ENCODE assay signal across 8 cellular contexts in the genomic region with DNA sequence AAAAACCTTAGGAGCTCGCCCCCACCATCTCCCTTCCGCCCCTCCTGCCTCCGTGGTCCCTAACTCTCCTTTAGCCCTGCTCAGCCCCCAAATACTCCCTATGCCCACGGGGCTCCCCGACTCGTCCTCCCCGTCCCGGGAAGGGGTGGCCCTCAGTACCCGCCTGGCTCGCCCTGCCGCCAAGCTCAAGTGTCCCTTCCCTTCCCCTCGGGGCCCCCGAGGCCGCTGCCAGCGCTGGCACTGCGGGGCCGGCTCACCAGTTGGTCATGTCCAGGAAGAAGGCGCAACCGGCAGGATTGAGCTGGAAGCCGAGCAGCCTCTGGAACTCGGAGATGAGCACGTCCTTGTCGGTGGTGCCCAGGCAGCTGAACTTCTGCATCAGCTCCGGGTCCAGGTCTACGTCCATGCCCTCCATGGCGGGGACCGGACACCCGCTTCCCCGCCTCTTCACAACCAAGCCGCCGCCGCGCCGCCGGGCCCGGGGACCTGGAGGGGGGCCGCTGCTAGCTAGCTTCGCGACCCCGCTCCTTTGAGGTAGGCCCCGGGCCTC. TPM values are rescaled to one million over a fixed set of nuclear protein-coding genes. Genes with fewer than 3 reads are reported as not detected.
DNase-seq lines count a peak whose midpoint lies in the region; ATAC-seq, FAIRE-seq and TF ChIP-seq lines count a peak whose summit lies in the region.

No MANE protein-coding gene starts in this region.

- ATAC-seq in GM21576 (IDR thresholded peaks at IDR 0.05; ENCODE audit: unreplicated experiment), result peak; percentile 16
- no peak for ATAC-seq in GM18519 (IDR thresholded peaks at IDR 0.05; ENCODE audit: low FRiP score, unreplicated experiment)

- H3K4me1 ChIP-seq in small intestine (ENCODE audit: control insufficient read depth in 2 of 2, insufficient read depth in 1 of 2, low read depth in 1 of 2, low read length in 1 of 2), result peaks cover 4% of the 10 kb centered on the region in 2 donors

- H3K9me3 ChIP-seq in small intestine (ENCODE audit: control insufficient read depth, low read depth), result no peaks in the 10 kb centered on the region

- H3K4me3 ChIP-seq in Jurkat, Clone E6-1 (ENCODE audit: low read length), result peak overlapping the region; percentile 88
- H3K4me3 ChIP-seq in astrocyte of the spinal cord (ENCODE audit: low read depth, low read length), result peak overlapping the region; percentile 96
- H3K4me3 ChIP-seq in small intestine (ENCODE audit: low read depth in 1 of 2, low read length in 2 of 2), result peak overlapping the region; percentile 69 to 71

- in situ Hi-C loops in astrocyte of the spinal cord (cut with HindIII; ENCODE audit: low sequenced_read_pairs), result no loop called here

- DNase-seq in GDM1 (lab: John Stamatoyannopoulos, UW), result peak; percentile 42
- no peak for DNase-seq in Jurkat, Clone E6-1 (ENCODE audit: low read depth, low spot score)
- peak; percentile 54 for DNase-seq in astrocyte of the spinal cord (ENCODE audit: low read depth, low spot score)
- DNase-seq in inferior parietal cortex (ENCODE audit: extremely low spot score), result peak; percentile 17
- no peak for DNase-seq in small intestine
- no peak for DNase-seq in stimulated activated CD4-positive, alpha-beta T cell treated with anti-CD3 and anti-CD28 coated beads, Interleukin-1b, Interleukin-23, amount 100 ng/mL, for 48 hours

- H3K27me3 ChIP-seq in small intestine (ENCODE audit: control insufficient read depth in 2 of 2, insufficient read depth in 2 of 2, low read length in 2 of 2), result no peaks in the 10 kb centered on the region

- FAIRE-seq in small intestine (lab: Jason Lieb, UNC), result no peak

- 1% methylated on average over 39 to 41 of the region's 41 CpGs for WGBS in small intestine, 3 donors

- peak overlapping the region; percentile 73 to 93 for H3K27ac ChIP-seq in small intestine (ENCODE audit: low read depth in 1 of 2, low read length in 1 of 2)

- TF ChIP-seq CTCF in astrocyte of the spinal cord (IDR thresholded peaks at IDR 0.05; ENCODE audit: low read depth, low read length), result no peak

- no peaks in the 10 kb centered on the region for H3K36me3 ChIP-seq in small intestine (ENCODE audit: control insufficient read depth in 2 of 2, insufficient read depth in 2 of 2, low read length in 2 of 2)

RNA-seq across cellular contexts. Expression of a gene that starts 0.3 kb away (rescaled TPM):
- 47.0 TPM for polyA plus RNA-seq in Jurkat, Clone E6-1 (2012; ENCODE audit: insufficient read depth, insufficient read length)
- polyA plus RNA-seq in small intestine, result 10 to 100 TPM; 44.3 to 53.5 (median 44.5) TPM

Comparison
In these comparisons a context has a peak if more than half of its experiments do, and no peak if none do; other contexts are left out.
1. DNase-seq: peak in GDM1 (single experiment), astrocyte of the spinal cord (single experiment) and inferior parietal cortex (single experiment); none in Jurkat, Clone E6-1 (single experiment), small intestine (single experiment) and stimulated activated CD4-positive, alpha-beta T cell treated with anti-CD3 and anti-CD28 coated beads, Interleukin-1b, Interleukin-23, amount 100 ng/mL, for 48 hours (single experiment).
2. Peak in every context shown above with its lines, with median percentiles within 50 percentile points of each other: H3K4me3 ChIP-seq.